In the genomic region with DNA sequence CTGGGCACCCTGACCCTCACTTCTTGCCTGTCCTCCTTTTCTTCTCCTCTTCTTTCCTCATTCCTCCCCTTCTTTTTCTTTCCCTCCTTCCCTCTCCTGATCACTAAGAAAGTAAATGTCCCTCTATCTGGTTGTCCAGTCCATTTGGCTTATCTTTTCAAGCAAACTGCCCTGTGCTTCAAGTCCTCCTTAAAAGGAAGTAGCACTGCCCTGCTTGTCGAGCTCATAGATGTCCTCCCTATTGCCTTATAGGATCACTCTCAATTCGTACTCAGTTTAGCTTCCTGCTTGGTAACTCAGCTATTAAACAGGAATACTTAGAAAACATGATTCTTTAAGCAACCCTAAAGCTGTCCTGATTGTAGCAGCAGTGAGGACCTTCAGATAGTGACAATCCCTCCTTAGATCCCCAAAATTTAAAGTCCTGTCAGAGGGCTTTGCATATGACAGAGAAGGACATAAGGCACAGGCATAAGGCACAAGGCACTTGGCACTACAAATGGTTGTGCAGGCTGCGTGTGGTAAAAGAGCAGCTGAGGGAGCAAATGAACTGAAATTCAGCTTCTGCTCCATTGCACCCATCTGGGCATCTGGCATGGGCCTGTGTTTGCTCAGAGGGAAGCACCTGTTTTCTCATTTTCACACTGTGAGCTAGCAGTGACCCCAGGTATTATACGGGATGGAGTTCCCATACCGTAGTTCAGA, we compare ENCODE assay signal across 11 cellular contexts. TPM values are rescaled to one million over a fixed set of nuclear protein-coding genes. Genes with fewer than 3 reads are reported as not detected.
A peak's percentile ranks its signal among the peaks of the same experiment; 100 is the strongest.
DNase-seq lines count a peak whose midpoint lies in the region; ATAC-seq and TF ChIP-seq lines count a peak whose summit lies in the region.
"Had no signal": no experiment of that assay in that cellular context is flagged by ENCODE, and none has a peak within 500 bp of the region (broad histone marks: within the 10 kb centered on the region; RNA-seq: fewer than 3 reads in every experiment).

No MANE protein-coding gene starts in this region.

- H3K4me3 Mint-ChIP-seq in naive B cell: peak overlapping the region in 7 of 8 donors; percentile 60 to 89 (median 69)
- H3K4me3 Mint-ChIP-seq: activated CD4-positive, alpha-beta T cell treated with anti-CD3 and anti-CD28 coated beads, Interleukin-2, amount 10 ng/mL, durations not matched to agents 24 days and 14 days had no signal

- no peaks in the 10 kb centered on the region for H3K9me3 Mint-ChIP-seq in naive B cell
- H3K9me3 Mint-ChIP-seq: activated CD4-positive, alpha-beta T cell treated with anti-CD3 and anti-CD28 coated beads, Interleukin-2, amount 10 ng/mL, durations not matched to agents 24 days and 14 days had no signal

- H3K4me1 Mint-ChIP-seq in naive B cell: peaks cover 79 to 96% (median 91%) of the 10 kb centered on the region in 3 donors

- H3K4me3 ChIP-seq in esophagus muscularis mucosa: no peak overlapping the region

- peak overlapping the region; percentile 87 to 99 (median 96) for H3K27ac Mint-ChIP-seq in naive B cell
- H3K27ac Mint-ChIP-seq: activated CD4-positive, alpha-beta T cell treated with anti-CD3 and anti-CD28 coated beads, Interleukin-2, amount 10 ng/mL, durations not matched to agents 24 days and 14 days had no signal

- TF ChIP-seq CTCF in esophagus muscularis mucosa (IDR thresholded peaks at IDR 0.05): no peak

- no peaks in the 10 kb centered on the region for H3K4me1 ChIP-seq in esophagus muscularis mucosa

- in situ Hi-C loops in ACHN (cut with HindIII; ENCODE audit: low pct_ligation_motif_present, low pct_unique_long_range_greater_than_20kb, low sequenced_read_pairs): no loop called here

- ATAC-seq in GM18517 (IDR thresholded peaks at IDR 0.05; ENCODE audit: unreplicated experiment) (peak; percentile 55), GM21737 (IDR thresholded peaks at IDR 0.05; ENCODE audit: unreplicated experiment) (peak; percentile 50), naive B cell (ENCODE audit: low read depth in 2 of 2) (peak; percentile 90 to 92)

- no peak for TF ChIP-seq POLR2A in esophagus muscularis mucosa (IDR thresholded peaks at IDR 0.05; ENCODE audit: low read depth)

- H3K36me3 ChIP-seq in esophagus muscularis mucosa: no peaks in the 10 kb centered on the region
- H3K36me3 ChIP-seq: brain microvascular endothelial cell had no signal

- H3K9me3 ChIP-seq in esophagus muscularis mucosa: no peaks in the 10 kb centered on the region

- H3K27me3 Mint-ChIP-seq in naive B cell: no peaks in the 10 kb centered on the region
- H3K27me3 Mint-ChIP-seq: activated CD4-positive, alpha-beta T cell treated with anti-CD3 and anti-CD28 coated beads, Interleukin-2, amount 10 ng/mL, durations not matched to agents 24 days and 14 days had no signal

- intact Hi-C loops in esophagus muscularis mucosa (cut with DNase I): no loop called here

- H3K27me3 ChIP-seq in esophagus muscularis mucosa: no peaks in the 10 kb centered on the region
- H3K27me3 ChIP-seq: brain microvascular endothelial cell had no signal

- no peak for TF ChIP-seq EP300 in esophagus muscularis mucosa (IDR thresholded peaks at IDR 0.05)

- peaks cover 29% of the 10 kb centered on the region in 2 donors for H3K36me3 Mint-ChIP-seq in naive B cell

- WGBS in esophagus muscularis mucosa: 64% methylated on average over 5 of the region's 5 CpGs

- H3K27ac ChIP-seq in esophagus muscularis mucosa (replicated peaks in 1 of 4): no peak overlapping the region
- H3K27ac ChIP-seq: brain microvascular endothelial cell had no signal

- DNase-seq in NCI-H2171 treated with DMSO at 0.1 percent for 48 hours (lab: John Stamatoyannopoulos, UW): peak; percentile 97
- DNase-seq in naive B cell: peak; percentile 77
- no peak for DNase-seq in ACHN
- no peak for DNase-seq in foreskin melanocyte
- DNase-seq in esophagus muscularis mucosa (ENCODE audit: extremely low spot score): no peak
- no peak for DNase-seq in midbrain (lab: John Stamatoyannopoulos, UW)
- DNase-seq: activated CD4-positive, alpha-beta T cell treated with anti-CD3 and anti-CD28 coated beads, Interleukin-2, amount 10 ng/mL, durations not matched to agents 24 days and 14 days; brain microvascular endothelial cell; NCI-H748 treated with DMSO at 0.1 percent for 48 hours had no signal

RNA-seq across cellular contexts. Expression of a gene that starts 26.1 kb away (rescaled TPM):
- polyA plus RNA-seq in naive B cell (ENCODE audit: low read depth in 6 of 6): 100 to 1,000 TPM; 164 to 256 (median 194) TPM
- total RNA-seq in esophagus muscularis mucosa: 1 to 10 TPM in 2 of 4 donors, under 1 TPM in 2; 0.19 to 1.4 (median 0.87) TPM

RNA-seq across cellular contexts. Expression of a gene that starts 30.2 kb away (rescaled TPM):
- polyA plus RNA-seq in naive B cell (ENCODE audit: low read depth in 6 of 6): 10 to 100 TPM in 5 of 6 donors, 1 to 10 TPM in 1; 8.5 to 20.6 (median 13.1) TPM
- total RNA-seq in esophagus muscularis mucosa: 1 to 10 TPM; 2.7 to 7.3 (median 4.7) TPM

Comparison
In these comparisons a context has a peak if more than half of its experiments do, and no peak if none do; other contexts are left out.
1. DNase-seq: peak in NCI-H2171 treated with DMSO at 0.1 percent for 48 hours (single experiment) and naive B cell (single experiment); none in ACHN (single experiment), foreskin melanocyte (single experiment), esophagus muscularis mucosa (single experiment) and midbrain (single experiment).
2. Peak in every context shown above with its lines, with median percentiles within 50 percentile points of each other: ATAC-seq.